9 cellular contexts compared by ENCODE assay signal in genomic region chr3:122392868-122393844, GRCh38. TPM values are rescaled to one million over a fixed set of nuclear protein-coding genes. Genes with fewer than 3 reads are reported as not detected.
DNase-seq lines count a peak whose midpoint lies in the region; ATAC-seq and TF ChIP-seq lines count a peak whose summit lies in the region.
"Had no signal": no experiment of that assay in that cellular context is flagged by ENCODE, and none has a peak within 500 bp of the region (broad histone marks: within the 10 kb centered on the region; RNA-seq: fewer than 3 reads in every experiment).

No MANE protein-coding gene starts in this region.

- H2AFZ ChIP-seq in OCI-LY1 (ENCODE audit: low read length): no peak overlapping the region

- H3K36me3 ChIP-seq in OCI-LY1 (ENCODE audit: insufficient read depth, low read length) (peaks cover 13% of the 10 kb centered on the region), lower lobe of right lung (no peaks in the 10 kb centered on the region)

- H3K79me2 ChIP-seq in OCI-LY1 (ENCODE audit: insufficient read depth, low read length): peaks cover 8% of the 10 kb centered on the region; the same call in 1 of the 2 replicates

- intact Hi-C loops in lower lobe of right lung (cut with DNase I): no loop called here

- no peak overlapping the region for H3K9ac ChIP-seq in OCI-LY1 (ENCODE audit: low read length)

- no peaks in the 10 kb centered on the region for H3F3A ChIP-seq in OCI-LY1 (ENCODE audit: insufficient read depth, low read length)

- POLR2A ChIA-PET in HEK293T (lab: Yijun Ruan, JAX): interaction anchor here (1.0 to 2.0 kb wide), 2 partner anchors 9 to 22 kb away, joined by 6 to 24 read pairs; partner anchors contain the start of genes FAM162A, MIX23 and WDR5B

- CTCF ChIA-PET in HEK293T (lab: Yijun Ruan, JAX): interaction anchor here (0.7 to 1.5 kb wide), 10 partner anchors 9 to 769 kb away, joined by 3 to 6 read pairs (median 4); partner anchors contain the start of genes FAM162A, MIX23 and WDR5B

- no peak overlapping the region for H3K4me2 ChIP-seq in OCI-LY1 (ENCODE audit: low read length)

- no peaks in the 10 kb centered on the region for H4K20me1 ChIP-seq in OCI-LY1 (ENCODE audit: insufficient read depth, low read length)

- peak; percentile 79 for TF ChIP-seq CTCF in OCI-LY1 (IDR thresholded peaks at IDR 0.05; ENCODE audit: low read length)
- peak; percentile 71 for TF ChIP-seq CTCF in lower lobe of right lung (IDR thresholded peaks at IDR 0.05)

- H3K27ac ChIP-seq in OCI-LY1 (ENCODE audit: low read depth, low read length, poor library complexity, severe bottlenecking) (no peak overlapping the region), lower lobe of right lung (no peak overlapping the region)

- H3K4me1 ChIP-seq in OCI-LY1 (ENCODE audit: insufficient read depth, low read length, severe bottlenecking) (peaks cover 14% of the 10 kb centered on the region), lower lobe of right lung (peaks cover 6% of the 10 kb centered on the region)

- no peaks in the 10 kb centered on the region for H3K9me3 ChIP-seq in OCI-LY1 (ENCODE audit: low read length)
- no peaks in the 10 kb centered on the region for H3K9me3 ChIP-seq in lower lobe of right lung

- no peaks in the 10 kb centered on the region for H3K9me2 ChIP-seq in OCI-LY1 (ENCODE audit: low read depth, low read length)

- H3K4me3 ChIP-seq in OCI-LY1 (ENCODE audit: low read depth, low read length, poor library complexity, severe bottlenecking): no peak overlapping the region
- no peak overlapping the region for H3K4me3 ChIP-seq in lower lobe of right lung

- DNase-seq in DMS 273 (lab: John Stamatoyannopoulos, UW; ENCODE audit: unreplicated experiment) (peak; percentile 66), HEK293T (ENCODE audit: extremely low spot score) (peak; percentile 36), cerebellum (ENCODE audit: low spot score) (peak; percentile 39), lower lobe of right lung (no peak)
- DNase-seq in activated CD8-positive, alpha-beta memory T cell treated with anti-CD3 and anti-CD28 coated beads, Interleukin-2, amount 50 U/mL, for 48 hours: no peak

- H3K27me3 ChIP-seq in OCI-LY1 (ENCODE audit: insufficient read depth, low read length) (no peaks in the 10 kb centered on the region), lower lobe of right lung (ENCODE audit: low read depth) (no peaks in the 10 kb centered on the region)

- ATAC-seq in lower lobe of right lung: peak in 1 of 2 donors; percentile 47
- no peak for ATAC-seq in GM21786 (IDR thresholded peaks at IDR 0.05; ENCODE audit: unreplicated experiment)
- no peak for ATAC-seq in GM21381 (IDR thresholded peaks at IDR 0.05; ENCODE audit: unreplicated experiment)
- ATAC-seq: T-cell had no signal

TF ChIP-seq in HEK293T, 16 proteins besides CTCF, POLR2A, EP300 and RAD21:
- TF ChIP-seq LEF1 (IDR thresholded peaks at IDR 0.05; ENCODE audit: borderline replicate concordance) (0 out of 2 replicates have a peak, but pooled peaks have one; percentile 22), SUZ12 (IDR thresholded peaks at IDR 0.05) (no peak)

RNA-seq across cellular contexts. Expression of gene FAM162A, which starts 9.2 kb away (rescaled TPM):
- 9.4 TPM for total RNA-seq in cerebellum
- total RNA-seq in lower lobe of right lung: 24.3 TPM

RNA-seq across cellular contexts. Expression of gene MIX23, which starts 10.1 kb away (rescaled TPM):
- 16.2 TPM for total RNA-seq in cerebellum
- total RNA-seq in lower lobe of right lung: 18.3 TPM

RNA-seq across cellular contexts. Expression of gene WDR5B, which starts 22.7 kb away (rescaled TPM):
- total RNA-seq in cerebellum (8.5 TPM), lower lobe of right lung (6.4 TPM)

Comparison
In these comparisons a context has a peak if more than half of its experiments do, and no peak if none do; other contexts are left out.
1. DNase-seq: peak in DMS 273 (single experiment), HEK293T (single experiment) and cerebellum (single experiment); none in lower lobe of right lung (single experiment) and activated CD8-positive, alpha-beta memory T cell treated with anti-CD3 and anti-CD28 coated beads, Interleukin-2, amount 50 U/mL, for 48 hours (single experiment).